In the genomic region with DNA sequence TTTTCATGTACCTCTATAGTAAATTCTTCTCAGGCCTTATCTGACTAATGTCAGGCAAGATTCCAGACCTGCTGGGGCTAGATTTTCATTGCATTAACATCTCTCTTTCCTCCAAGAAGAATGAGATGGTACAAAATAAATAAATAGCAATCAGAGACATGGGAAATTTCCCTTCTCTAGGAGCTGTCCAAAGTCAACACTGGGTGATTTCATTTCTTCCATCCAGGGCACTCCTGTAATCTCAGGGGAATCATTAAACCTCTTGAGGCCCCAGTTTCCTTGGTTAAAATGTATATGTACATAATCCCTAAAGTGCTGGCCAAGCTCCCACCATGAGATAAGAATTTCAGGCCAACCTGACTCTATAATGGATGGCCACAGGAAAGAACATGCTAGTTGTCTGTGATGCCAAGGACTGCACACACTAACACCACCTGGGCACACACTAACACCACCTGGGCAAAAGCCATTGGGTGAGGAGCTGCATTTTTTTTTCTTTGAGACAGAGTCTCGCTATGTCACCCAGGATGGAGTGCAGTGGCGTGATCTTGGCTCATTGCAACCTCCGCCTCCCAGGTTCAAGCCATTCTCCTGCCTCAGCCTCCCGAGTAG, we compare ENCODE assay signal across 1 cellular context.
TF ChIP-seq lines count a peak whose summit lies in the region.

No MANE protein-coding gene starts in this region.

TF ChIP-seq in HEK293, 187 proteins besides CTCF, POLR2A, EP300 and RAD21 (continued from another document and continues in another):
- TF ChIP-seq ZNF354C (tag by site-specific recombination; IDR thresholded peaks at IDR 0.05; ENCODE audit: borderline replicate concordance, low read depth): no peak
- TF ChIP-seq ZNF600 (tag by site-specific recombination; IDR thresholded peaks at IDR 0.05): peak; percentile 57
- TF ChIP-seq ZNF175 (tag by site-specific recombination; IDR thresholded peaks at IDR 0.05): no peak
- TF ChIP-seq ZNF530 (tag by site-specific recombination; IDR thresholded peaks at IDR 0.05; ENCODE audit: low read depth): no peak
- TF ChIP-seq ZFP41 (tag by site-specific recombination; IDR thresholded peaks at IDR 0.05; ENCODE audit: borderline replicate concordance): no peak
- peak; percentile 99 for TF ChIP-seq OSR2 (tag by site-specific recombination; IDR thresholded peaks at IDR 0.05)
- TF ChIP-seq ZXDB (tag by site-specific recombination; IDR thresholded peaks at IDR 0.05): peak; percentile 98
- peak; percentile 49; the same call in 1 of the 2 replicates for TF ChIP-seq SP3 (tag by site-specific recombination; IDR thresholded peaks at IDR 0.05)
- no peak; the same call in 1 of the 2 replicates for TF ChIP-seq ZNF555 (tag by site-specific recombination; conservative IDR thresholded peaks at IDR 0.05)
- peak; percentile 96 for TF ChIP-seq ZSCAN23 (tag by site-specific recombination; IDR thresholded peaks at IDR 0.05)
- TF ChIP-seq, protein P1, sequence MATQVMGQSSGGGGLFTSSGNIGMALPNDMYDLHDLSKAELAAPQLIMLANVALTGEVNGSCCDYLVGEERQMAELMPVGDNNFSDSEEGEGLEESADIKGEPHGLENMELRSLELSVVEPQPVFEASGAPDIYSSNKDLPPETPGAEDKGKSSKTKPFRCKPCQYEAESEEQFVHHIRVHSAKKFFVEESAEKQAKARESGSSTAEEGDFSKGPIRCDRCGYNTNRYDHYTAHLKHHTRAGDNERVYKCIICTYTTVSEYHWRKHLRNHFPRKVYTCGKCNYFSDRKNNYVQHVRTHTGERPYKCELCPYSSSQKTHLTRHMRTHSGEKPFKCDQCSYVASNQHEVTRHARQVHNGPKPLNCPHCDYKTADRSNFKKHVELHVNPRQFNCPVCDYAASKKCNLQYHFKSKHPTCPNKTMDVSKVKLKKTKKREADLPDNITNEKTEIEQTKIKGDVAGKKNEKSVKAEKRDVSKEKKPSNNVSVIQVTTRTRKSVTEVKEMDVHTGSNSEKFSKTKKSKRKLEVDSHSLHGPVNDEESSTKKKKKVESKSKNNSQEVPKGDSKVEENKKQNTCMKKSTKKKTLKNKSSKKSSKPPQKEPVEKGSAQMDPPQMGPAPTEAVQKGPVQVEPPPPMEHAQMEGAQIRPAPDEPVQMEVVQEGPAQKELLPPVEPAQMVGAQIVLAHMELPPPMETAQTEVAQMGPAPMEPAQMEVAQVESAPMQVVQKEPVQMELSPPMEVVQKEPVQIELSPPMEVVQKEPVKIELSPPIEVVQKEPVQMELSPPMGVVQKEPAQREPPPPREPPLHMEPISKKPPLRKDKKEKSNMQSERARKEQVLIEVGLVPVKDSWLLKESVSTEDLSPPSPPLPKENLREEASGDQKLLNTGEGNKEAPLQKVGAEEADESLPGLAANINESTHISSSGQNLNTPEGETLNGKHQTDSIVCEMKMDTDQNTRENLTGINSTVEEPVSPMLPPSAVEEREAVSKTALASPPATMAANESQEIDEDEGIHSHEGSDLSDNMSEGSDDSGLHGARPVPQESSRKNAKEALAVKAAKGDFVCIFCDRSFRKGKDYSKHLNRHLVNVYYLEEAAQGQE (tag by site-specific recombination; IDR thresholded peaks at IDR 0.05): peak; percentile 99
- TF ChIP-seq HOXA7 (CRISPR knock-in tag; IDR thresholded peaks at IDR 0.05; ENCODE audit: borderline replicate concordance): no peak
- no peak for TF ChIP-seq ZNF112 (tag by site-specific recombination; IDR thresholded peaks at IDR 0.05)
- TF ChIP-seq KLF9 (tag by site-specific recombination; IDR thresholded peaks at IDR 0.05; ENCODE audit: low read depth): no peak
- TF ChIP-seq ZNF701 (tag by site-specific recombination; IDR thresholded peaks at IDR 0.05): no peak
- TF ChIP-seq ZNF558 (tag by site-specific recombination; IDR thresholded peaks at IDR 0.05): peak; percentile 84
- peak; percentile 61 for TF ChIP-seq ZNF518A (tag by site-specific recombination; conservative IDR thresholded peaks at IDR 0.05; ENCODE audit: low read depth)
- TF ChIP-seq ZNF624 (tag by site-specific recombination; IDR thresholded peaks at IDR 0.05): no peak
- TF ChIP-seq, protein P2, sequence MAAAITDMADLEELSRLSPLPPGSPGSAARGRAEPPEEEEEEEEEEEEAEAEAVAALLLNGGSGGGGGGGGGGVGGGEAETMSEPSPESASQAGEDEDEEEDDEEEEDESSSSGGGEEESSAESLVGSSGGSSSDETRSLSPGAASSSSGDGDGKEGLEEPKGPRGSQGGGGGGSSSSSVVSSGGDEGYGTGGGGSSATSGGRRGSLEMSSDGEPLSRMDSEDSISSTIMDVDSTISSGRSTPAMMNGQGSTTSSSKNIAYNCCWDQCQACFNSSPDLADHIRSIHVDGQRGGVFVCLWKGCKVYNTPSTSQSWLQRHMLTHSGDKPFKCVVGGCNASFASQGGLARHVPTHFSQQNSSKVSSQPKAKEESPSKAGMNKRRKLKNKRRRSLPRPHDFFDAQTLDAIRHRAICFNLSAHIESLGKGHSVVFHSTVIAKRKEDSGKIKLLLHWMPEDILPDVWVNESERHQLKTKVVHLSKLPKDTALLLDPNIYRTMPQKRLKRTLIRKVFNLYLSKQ (tag by site-specific recombination; IDR thresholded peaks at IDR 0.05; ENCODE audit: borderline replicate concordance): no peak
- TF ChIP-seq ZNF791 (tag by site-specific recombination; IDR thresholded peaks at IDR 0.05): no peak
- no peak for TF ChIP-seq ZNF302 (tag by site-specific recombination; IDR thresholded peaks at IDR 0.05; ENCODE audit: low read depth)
- peak; percentile 99 for TF ChIP-seq ZNF843 (tag by site-specific recombination; IDR thresholded peaks at IDR 0.05)
- TF ChIP-seq ZNF350 (tag by site-specific recombination; IDR thresholded peaks at IDR 0.05): no peak
- peak; percentile 80 for TF ChIP-seq TCF7L2 (IDR thresholded peaks at IDR 0.05; ENCODE audit: borderline replicate concordance, low read depth, low read length)
- TF ChIP-seq ZNF785 (tag by site-specific recombination; IDR thresholded peaks at IDR 0.05): no peak
- TF ChIP-seq ZNF501 (tag by site-specific recombination; IDR thresholded peaks at IDR 0.05): peak; percentile 78; the same call in 1 of the 2 replicates
- TF ChIP-seq, protein P3, sequence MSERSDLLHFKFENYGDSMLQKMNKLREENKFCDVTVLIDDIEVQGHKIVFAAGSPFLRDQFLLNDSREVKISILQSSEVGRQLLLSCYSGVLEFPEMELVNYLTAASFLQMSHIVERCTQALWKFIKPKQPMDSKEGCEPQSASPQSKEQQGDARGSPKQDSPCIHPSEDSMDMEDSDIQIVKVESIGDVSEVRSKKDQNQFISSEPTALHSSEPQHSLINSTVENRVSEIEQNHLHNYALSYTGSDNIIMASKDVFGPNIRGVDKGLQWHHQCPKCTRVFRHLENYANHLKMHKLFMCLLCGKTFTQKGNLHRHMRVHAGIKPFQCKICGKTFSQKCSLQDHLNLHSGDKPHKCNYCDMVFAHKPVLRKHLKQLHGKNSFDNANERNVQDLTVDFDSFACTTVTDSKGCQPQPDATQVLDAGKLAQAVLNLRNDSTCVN (tag by site-specific recombination; optimal IDR thresholded peaks at IDR 0.05): no peak
- TF ChIP-seq ZNF10 (tag by site-specific recombination; IDR thresholded peaks at IDR 0.05): peak; percentile 83; the same call in 1 of the 2 replicates
- TF ChIP-seq GLIS1 (tag by site-specific recombination; IDR thresholded peaks at IDR 0.05): peak; percentile 89
- no peak for TF ChIP-seq ZNF416 (tag by site-specific recombination; IDR thresholded peaks at IDR 0.05)
- peak; percentile 94 for TF ChIP-seq ZEB2 (tag by site-specific recombination; IDR thresholded peaks at IDR 0.05)
- no peak for TF ChIP-seq ZNF404 (tag by site-specific recombination; IDR thresholded peaks at IDR 0.05)
- peak; percentile 88 for TF ChIP-seq ZNF324 (tag by site-specific recombination; IDR thresholded peaks at IDR 0.05)
- TF ChIP-seq, protein P4, sequence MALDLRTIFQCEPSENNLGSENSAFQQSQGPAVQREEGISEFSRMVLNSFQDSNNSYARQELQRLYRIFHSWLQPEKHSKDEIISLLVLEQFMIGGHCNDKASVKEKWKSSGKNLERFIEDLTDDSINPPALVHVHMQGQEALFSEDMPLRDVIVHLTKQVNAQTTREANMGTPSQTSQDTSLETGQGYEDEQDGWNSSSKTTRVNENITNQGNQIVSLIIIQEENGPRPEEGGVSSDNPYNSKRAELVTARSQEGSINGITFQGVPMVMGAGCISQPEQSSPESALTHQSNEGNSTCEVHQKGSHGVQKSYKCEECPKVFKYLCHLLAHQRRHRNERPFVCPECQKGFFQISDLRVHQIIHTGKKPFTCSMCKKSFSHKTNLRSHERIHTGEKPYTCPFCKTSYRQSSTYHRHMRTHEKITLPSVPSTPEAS (tag by site-specific recombination; IDR thresholded peaks at IDR 0.05): peak; percentile 90
- no peak for TF ChIP-seq ZNF776 (tag by site-specific recombination; IDR thresholded peaks at IDR 0.05; ENCODE audit: borderline replicate concordance)
- TF ChIP-seq ZSCAN16 (tag by site-specific recombination; IDR thresholded peaks at IDR 0.05): 0 out of 2 replicates have a peak, but pooled peaks have one; percentile 14
- TF ChIP-seq, protein P5, sequence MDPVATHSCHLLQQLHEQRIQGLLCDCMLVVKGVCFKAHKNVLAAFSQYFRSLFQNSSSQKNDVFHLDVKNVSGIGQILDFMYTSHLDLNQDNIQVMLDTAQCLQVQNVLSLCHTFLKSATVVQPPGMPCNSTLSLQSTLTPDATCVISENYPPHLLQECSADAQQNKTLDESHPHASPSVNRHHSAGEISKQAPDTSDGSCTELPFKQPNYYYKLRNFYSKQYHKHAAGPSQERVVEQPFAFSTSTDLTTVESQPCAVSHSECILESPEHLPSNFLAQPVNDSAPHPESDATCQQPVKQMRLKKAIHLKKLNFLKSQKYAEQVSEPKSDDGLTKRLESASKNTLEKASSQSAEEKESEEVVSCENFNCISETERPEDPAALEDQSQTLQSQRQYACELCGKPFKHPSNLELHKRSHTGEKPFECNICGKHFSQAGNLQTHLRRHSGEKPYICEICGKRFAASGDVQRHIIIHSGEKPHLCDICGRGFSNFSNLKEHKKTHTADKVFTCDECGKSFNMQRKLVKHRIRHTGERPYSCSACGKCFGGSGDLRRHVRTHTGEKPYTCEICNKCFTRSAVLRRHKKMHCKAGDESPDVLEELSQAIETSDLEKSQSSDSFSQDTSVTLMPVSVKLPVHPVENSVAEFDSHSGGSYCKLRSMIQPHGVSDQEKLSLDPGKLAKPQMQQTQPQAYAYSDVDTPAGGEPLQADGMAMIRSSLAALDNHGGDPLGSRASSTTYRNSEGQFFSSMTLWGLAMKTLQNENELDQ (tag by site-specific recombination; IDR thresholded peaks at IDR 0.05; ENCODE audit: low read depth): no peak
- TF ChIP-seq ZNF768 (tag by site-specific recombination; IDR thresholded peaks at IDR 0.05): no peak
- no peak for TF ChIP-seq ZNF169 (tag by site-specific recombination; IDR thresholded peaks at IDR 0.05)
- 0 out of 2 replicates have a peak, but pooled peaks have one; percentile 81 for TF ChIP-seq ZNF174 (tag by site-specific recombination; IDR thresholded peaks at IDR 0.05)
- no peak for TF ChIP-seq ZNF677 (tag by site-specific recombination; IDR thresholded peaks at IDR 0.05)
- TF ChIP-seq ZNF292 (tag by site-specific recombination; IDR thresholded peaks at IDR 0.05; ENCODE audit: borderline replicate concordance, low read depth): no peak
- peak; percentile 95 for TF ChIP-seq ZNF629 (tag by site-specific recombination; IDR thresholded peaks at IDR 0.05)
- TF ChIP-seq ZNF549 (tag by site-specific recombination; IDR thresholded peaks at IDR 0.05): peak; percentile 62; the same call in 1 of the 2 replicates
- peak; percentile 74; the same call in 1 of the 2 replicates for TF ChIP-seq ZNF626 (tag by site-specific recombination; IDR thresholded peaks at IDR 0.05)
- TF ChIP-seq, protein P6, sequence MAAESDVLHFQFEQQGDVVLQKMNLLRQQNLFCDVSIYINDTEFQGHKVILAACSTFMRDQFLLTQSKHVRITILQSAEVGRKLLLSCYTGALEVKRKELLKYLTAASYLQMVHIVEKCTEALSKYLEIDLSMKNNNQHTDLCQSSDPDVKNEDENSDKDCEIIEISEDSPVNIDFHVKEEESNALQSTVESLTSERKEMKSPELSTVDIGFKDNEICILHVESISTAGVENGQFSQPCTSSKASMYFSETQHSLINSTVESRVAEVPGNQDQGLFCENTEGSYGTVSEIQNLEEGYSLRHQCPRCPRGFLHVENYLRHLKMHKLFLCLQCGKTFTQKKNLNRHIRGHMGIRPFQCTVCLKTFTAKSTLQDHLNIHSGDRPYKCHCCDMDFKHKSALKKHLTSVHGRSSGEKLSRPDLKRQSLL (tag by site-specific recombination; IDR thresholded peaks at IDR 0.05): peak; percentile 56; the same call in 1 of the 2 replicates
- TF ChIP-seq ZNF670 (tag by site-specific recombination; IDR thresholded peaks at IDR 0.05; ENCODE audit: low read depth): no peak
